ENCODE assay signal across 8 cellular contexts in the genomic region with DNA sequence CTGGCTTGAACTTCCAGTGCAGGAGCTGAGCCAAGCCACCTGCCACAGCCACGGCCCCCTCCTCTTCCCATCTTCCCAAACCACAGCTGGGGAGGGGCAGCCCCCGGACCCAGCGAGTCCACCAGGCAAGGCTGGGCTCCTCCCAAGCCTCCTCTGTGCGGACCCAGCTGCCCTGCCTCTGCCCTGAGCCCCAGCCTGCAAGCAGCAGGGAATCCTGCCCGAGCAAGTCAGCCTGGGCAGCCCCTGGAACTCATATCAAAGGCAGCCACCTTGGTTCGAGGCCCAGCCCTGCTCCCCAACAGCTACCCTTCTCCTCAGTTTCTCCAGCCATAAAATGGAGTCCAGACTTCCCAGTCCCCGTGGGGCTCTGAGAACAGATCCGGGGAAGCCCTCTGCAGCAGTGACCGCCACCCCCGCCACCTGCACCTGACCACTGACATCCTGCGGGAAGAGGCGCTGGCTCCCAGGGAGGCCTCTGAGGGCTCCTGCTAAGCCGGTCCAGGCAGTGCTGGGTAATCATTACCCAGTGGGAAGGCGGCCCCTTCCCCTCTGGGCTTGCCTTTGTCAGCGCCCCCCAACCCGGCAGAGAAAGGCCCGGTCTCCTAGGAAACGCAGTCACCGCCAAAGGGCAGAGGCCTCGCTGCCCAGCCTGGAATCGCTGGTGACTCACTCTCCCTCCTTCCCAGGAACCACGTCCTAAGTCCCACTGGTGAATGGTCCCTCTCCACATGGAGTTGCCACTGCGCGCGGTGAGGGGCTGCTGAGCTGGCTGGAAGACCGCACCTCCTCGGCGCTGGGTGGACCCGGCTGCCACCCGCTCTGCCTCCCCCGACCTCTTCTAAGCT. TPM values are rescaled to one million over a fixed set of nuclear protein-coding genes. Genes with fewer than 3 reads are reported as not detected.
DNase-seq lines count a peak whose midpoint lies in the region; ATAC-seq and TF ChIP-seq lines count a peak whose summit lies in the region.

No MANE protein-coding gene starts in this region.

- POLR2A ChIA-PET in PC-3 (lab: Charles Lee; ENCODE audit: unreplicated experiment) = no interaction called here

- H3K4me3 ChIP-seq in GM12875 (ENCODE audit: low read depth, low read length) = peak overlapping the region; percentile 64
- peak overlapping the region; percentile 92 for H3K4me3 ChIP-seq in PC-3 (ENCODE audit: low read length)
- peak overlapping the region; percentile 85 for H3K4me3 ChIP-seq in endodermal cell (ENCODE audit: low read length)
- H3K4me3 ChIP-seq in mucosa of descending colon = peak overlapping the region; percentile 46
- H3K4me3 ChIP-seq in vagina = peak overlapping the region; percentile 60 to 81

- peaks cover 21% of the 10 kb centered on the region for H3K4me1 Mint-ChIP-seq in endodermal cell

- no peaks in the 10 kb centered on the region for H3K36me3 Mint-ChIP-seq in endodermal cell (ENCODE audit: low read depth)

- no peak for TF ChIP-seq POLR2A in vagina (IDR thresholded peaks at IDR 0.05)

- H4K20me1 ChIP-seq in PC-3 (ENCODE audit: low read length) = peaks cover 11% of the 10 kb centered on the region; the same call in 1 of the 2 replicates

- H3K4me3 Mint-ChIP-seq in endodermal cell = peak overlapping the region; percentile 75

- WGBS in endodermal cell (ENCODE audit: insufficient coverage in 1 of 2, insufficient read length in 1 of 2), 2 experiments = 6 to 29% methylated on average over 11 to 31 of the region's 31 CpGs

- H3K9me3 ChIP-seq in PC-3 (ENCODE audit: low read length) (no peaks in the 10 kb centered on the region), endodermal cell (ENCODE audit: control insufficient read depth, low read length) (no peaks in the 10 kb centered on the region), mucosa of descending colon (no peaks in the 10 kb centered on the region), vagina (no peaks in the 10 kb centered on the region)

- peak; percentile 30 for ATAC-seq in PC-3
- peak; percentile 42 for ATAC-seq in mucosa of descending colon
- ATAC-seq in HG03565 (IDR thresholded peaks at IDR 0.05; ENCODE audit: unreplicated experiment) = no peak

- peak overlapping the region; percentile 75 for H3K27ac ChIP-seq in PC-3 (ENCODE audit: low read length)
- peak overlapping the region; percentile 86 for H3K27ac ChIP-seq in endodermal cell (ENCODE audit: low read depth, low read length)
- peak overlapping the region; percentile 5 for H3K27ac ChIP-seq in vagina

- H3K9me3 Mint-ChIP-seq in endodermal cell = no peaks in the 10 kb centered on the region

- peaks cover 13% of the 10 kb centered on the region for H3K4me1 ChIP-seq in PC-3 (ENCODE audit: insufficient read depth, low read length)
- H3K4me1 ChIP-seq in endodermal cell (ENCODE audit: control insufficient read depth, insufficient read depth, low read length) = peaks cover 10% of the 10 kb centered on the region
- peaks cover 25% of the 10 kb centered on the region for H3K4me1 ChIP-seq in mucosa of descending colon (ENCODE audit: low read depth)
- peaks cover 25% of the 10 kb centered on the region for H3K4me1 ChIP-seq in vagina

- H3K36me3 ChIP-seq in PC-3 (ENCODE audit: low read depth, low read length) = no peaks in the 10 kb centered on the region
- no peaks in the 10 kb centered on the region for H3K36me3 ChIP-seq in endodermal cell (ENCODE audit: control insufficient read depth, insufficient read depth, low read length)
- H3K36me3 ChIP-seq in mucosa of descending colon (ENCODE audit: low read depth) = no peaks in the 10 kb centered on the region
- H3K36me3 ChIP-seq in vagina = no peaks in the 10 kb centered on the region

- no peak overlapping the region for H3K27ac Mint-ChIP-seq in endodermal cell

- intact Hi-C loops in PC-3 (cut with micrococcal nuclease) = loop anchor here (2.0 kb wide), 1 partner anchor 46 kb away; no protein-coding TSS in a partner anchor
- intact Hi-C loops in mucosa of descending colon (cut with DNase I, micrococcal nuclease) = loop anchor here in 1 of 2 donors (5.0 kb wide), 1 partner anchor 198 kb away; no protein-coding TSS in a partner anchor
- intact Hi-C loops in vagina (cut with DNase I) = no loop called here

- TSS peak; percentile 23 for BruUV-seq in PC-3 (replicated peaks; lab: Mats Ljungman, UMichigan)

- H2AFZ ChIP-seq in PC-3 (ENCODE audit: low read length) = peak overlapping the region; percentile 75

- DNase-seq in PC-3 (peak; percentile 62), endodermal cell (peak; percentile 72), mucosa of descending colon (peak in 2 of 3 donors; percentile 49 to 70), vagina (ENCODE audit: extremely low spot score in 2 of 2) (no peak), GM10266 (ENCODE audit: extremely low spot score) (no peak)
- no peak for DNase-seq in central memory CD4-positive, alpha-beta T cell

- H3K9ac ChIP-seq in PC-3 (ENCODE audit: low read length) (peak overlapping the region; percentile 83), endodermal cell (ENCODE audit: extremely low read depth, low read length, poor library complexity, severe bottlenecking) (peak overlapping the region; percentile 47)

- peaks cover 57% of the 10 kb centered on the region for H3K79me2 ChIP-seq in PC-3 (ENCODE audit: low read length)

- no peak for TF ChIP-seq CTCF in GM12875 (IDR thresholded peaks at IDR 0.05; ENCODE audit: borderline replicate concordance, insufficient read depth, low read depth, low read length)
- no peak for TF ChIP-seq CTCF in PC-3 (conservative IDR thresholded peaks at IDR 0.05; ENCODE audit: low read depth, low read length)
- TF ChIP-seq CTCF in endodermal cell (conservative IDR thresholded peaks at IDR 0.05) = no peak
- TF ChIP-seq CTCF in mucosa of descending colon (IDR thresholded peaks at IDR 0.05) = no peak
- TF ChIP-seq CTCF in vagina (IDR thresholded peaks at IDR 0.05) = no peak
- no peak for TF ChIP-seq CTCF in GM10266 (IDR thresholded peaks at IDR 0.05; ENCODE audit: control insufficient read depth, insufficient read depth, low read depth, missing control alignments)

- no peaks in the 10 kb centered on the region for H3K9me2 ChIP-seq in PC-3 (replicated peaks; ENCODE audit: low read length)

- H3K27me3 ChIP-seq in PC-3 (ENCODE audit: low read length) = no peaks in the 10 kb centered on the region
- H3K27me3 ChIP-seq in endodermal cell (ENCODE audit: control insufficient read depth, insufficient read depth, low read length, poor library complexity, severe bottlenecking) = no peaks in the 10 kb centered on the region
- no peaks in the 10 kb centered on the region for H3K27me3 ChIP-seq in vagina

- H3K4me2 ChIP-seq in PC-3 (ENCODE audit: low read length) = peak overlapping the region; percentile 94

- no peaks in the 10 kb centered on the region for H3F3A ChIP-seq in PC-3 (ENCODE audit: low read length, unreplicated experiment)

- no peaks in the 10 kb centered on the region for H3K27me3 Mint-ChIP-seq in endodermal cell (ENCODE audit: insufficient read depth)

- CTCF ChIA-PET in PC-3 (lab: Charles Lee) = no interaction called here

RNA-seq across cellular contexts. Expression of a gene that starts 1.5 kb away (rescaled TPM):
- total RNA-seq in PC-3 (2014; rRNA removed) = 9.7 and 15.9 TPM in 2 replicates
- 10 to 100 TPM; 29.8 to 35.9 TPM for total RNA-seq in endodermal cell
- polyA plus RNA-seq in endodermal cell (2013, experiment 1 of 2) = 35.5 TPM
- polyA plus RNA-seq in endodermal cell (2013, experiment 2 of 2) = 31.9 TPM
- total RNA-seq in mucosa of descending colon = 10 to 100 TPM; 29.4 to 34.8 (median 34.5) TPM
- total RNA-seq in vagina = 8.3 TPM

RNA-seq across cellular contexts. Expression of a gene that starts 34.7 kb away (rescaled TPM):
- total RNA-seq in PC-3 (2014; rRNA removed) (13.6 and 19.9 TPM in 2 replicates), endodermal cell (10 to 100 TPM; 19.0 to 26.5 TPM), mucosa of descending colon (10 to 100 TPM in 1 of 3 donors, 1 to 10 TPM in 2; 3.6 to 17.6 (median 4.9) TPM), vagina (13.0 TPM)
- 24.2 TPM for polyA plus RNA-seq in endodermal cell (2013, experiment 1 of 2)
- 19.7 TPM for polyA plus RNA-seq in endodermal cell (2013, experiment 2 of 2)

Comparison
In these comparisons a context has a peak if more than half of its experiments do, and no peak if none do; other contexts are left out.
1. DNase-seq: peak in PC-3 (single experiment), endodermal cell (single experiment) and mucosa of descending colon (2 of 3); none in vagina (0 of 2), GM10266 (single experiment) and central memory CD4-positive, alpha-beta T cell (single experiment).
2. H3K27ac ChIP-seq: peak in every context shown above with its lines; median percentile 86 in endodermal cell; 75 in PC-3; 5 in vagina.
3. Peak in every context shown above with its lines, with median percentiles within 50 percentile points of each other: H3K4me3 ChIP-seq.